Comparison of ENCODE assay signal across 22 cellular contexts in genomic region chr7:72161534-72161933, GRCh38.
A peak's percentile ranks its signal among the peaks of the same experiment; 100 is the strongest.
DNase-seq lines count a peak whose midpoint lies in the region; ATAC-seq and TF ChIP-seq lines count a peak whose summit lies in the region.
"Had no signal": no experiment of that assay in that cellular context is flagged by ENCODE, and none has a peak within 500 bp of the region (broad histone marks: within the 10 kb centered on the region; RNA-seq: fewer than 3 reads in every experiment).

No MANE protein-coding gene starts in this region.

- intact Hi-C loops in transverse colon (cut with DNase I; ENCODE audit: low total_unique reads): no loop called here

- DNase-seq in ELF-1 (ENCODE audit: low read depth, low spot score) (peak; percentile 5), SK-MEL-5 (ENCODE audit: low read depth, low spot score) (peak; percentile 40), iPS DF 4.7 (ENCODE audit: extremely low read depth, low spot score) (peak; percentile 3), HUDEP-2 (lab: John Stamatoyannopoulos, UW; ENCODE audit: unreplicated experiment in 76 of 76) (no peak), transverse colon (no peak)
- DNase-seq in activated effector memory CD4-positive, alpha-beta T cell treated with anti-CD3 and anti-CD28 coated beads, Interleukin-2, amount 50 U/mL, for 16 hours: no peak
- DNase-seq: activated CD4-positive, alpha-beta T cell treated with anti-CD3 and anti-CD28 coated beads, Interleukin-2, amount 50 U/mL, for 4 hours; activated naive CD4-positive, alpha-beta T cell; effector memory CD4-positive, alpha-beta T cell; H7; heart right ventricle; NCI-H1092 treated with DMSO at 0.1 percent for 48 hours; NCI-H2081 treated with DMSO at 0.1 percent for 48 hours; NCI-H510A treated with DMSO at 0.1 percent for 48 hours; retina; SHP77 treated with DMSO at 0.1 percent for 48 hours; stimulated activated CD4-positive, alpha-beta T cell treated with anti-CD3 and anti-CD28 coated beads, Interleukin-12 subunit alpha, Interleukin-12 subunit beta, amount 100 ng/mL, for 4 hours; T-helper 2 cell had no signal

- H3K27ac ChIP-seq in transverse colon: no peak overlapping the region
- H3K27ac ChIP-seq: heart right ventricle, suprapubic skin, VCaP had no signal

- WGBS in transverse colon (ENCODE audit: low coverage in 1 of 2), 2 donors: 55 to 62% methylated on average over 5 to 6 of the region's 6 CpGs

- no peaks in the 10 kb centered on the region for H3K4me1 ChIP-seq in transverse colon
- H3K4me1 ChIP-seq: heart right ventricle, suprapubic skin had no signal

- no peak for TF ChIP-seq POLR2A in transverse colon (IDR thresholded peaks at IDR 0.05)

- peaks cover 7 to 8% of the 10 kb centered on the region in 2 donors for H3K9me3 ChIP-seq in transverse colon

- H3K36me3 ChIP-seq in transverse colon: no peaks in the 10 kb centered on the region
- H3K36me3 ChIP-seq: heart right ventricle, suprapubic skin had no signal

- TF ChIP-seq CTCF in transverse colon (IDR thresholded peaks at IDR 0.05): no peak

- ATAC-seq in GM18867 (IDR thresholded peaks at IDR 0.05; ENCODE audit: unreplicated experiment): no peak
- ATAC-seq: heart right ventricle had no signal

- H3K27me3 ChIP-seq in transverse colon: no peaks in the 10 kb centered on the region
- H3K27me3 ChIP-seq: heart right ventricle, suprapubic skin had no signal

- H3K4me3 ChIP-seq in transverse colon: no peak overlapping the region
- H3K4me3 ChIP-seq: heart right ventricle, suprapubic skin had no signal

- no peak for TF ChIP-seq EP300 in Ishikawa (IDR thresholded peaks at IDR 0.05; ENCODE audit: borderline replicate concordance)
- no peak for TF ChIP-seq EP300 in transverse colon (IDR thresholded peaks at IDR 0.05; ENCODE audit: low read depth)

- TF ChIP-seq RAD21 in Ishikawa (IDR thresholded peaks at IDR 0.05; ENCODE audit: low read depth): 0 out of 2 replicates have a peak, but pooled peaks have one; percentile 1

- in situ Hi-C loops in SK-MEL-5 (cut with HindIII; ENCODE audit: low pct_unique_long_range_greater_than_20kb, low sequenced_read_pairs) (no loop called here), transverse colon (cut with MboI; ENCODE audit: low pct_ligation_motif_present in 1 of 4, low pct_unique_long_range_greater_than_20kb in 1 of 4, low sequenced_read_pairs in 3 of 4) (no loop called here)

TF ChIP-seq in Ishikawa, 13 proteins besides CTCF, POLR2A, EP300 and RAD21:
- TF ChIP-seq TEAD4 (IDR thresholded peaks at IDR 0.05): no peak
- TF ChIP-seq FOXM1 (IDR thresholded peaks at IDR 0.05; ENCODE audit: borderline replicate concordance, low read depth): no peak
- no peak for TF ChIP-seq CREB1 (IDR thresholded peaks at IDR 0.05; ENCODE audit: low read depth)
- no peak for TF ChIP-seq TCF12 (IDR thresholded peaks at IDR 0.05; ENCODE audit: low read depth)
- TF ChIP-seq NFIC (IDR thresholded peaks at IDR 0.05): no peak
TF ChIP-seq in Ishikawa: peak in this region for 0.

Comparison
In these comparisons a context has a peak if more than half of its experiments do, and no peak if none do; other contexts are left out.
1. DNase-seq: peak in ELF-1 (single experiment), SK-MEL-5 (single experiment) and iPS DF 4.7 (single experiment); none in HUDEP-2 (0 of 76), transverse colon (single experiment) and activated effector memory CD4-positive, alpha-beta T cell treated with anti-CD3 and anti-CD28 coated beads, Interleukin-2, amount 50 U/mL, for 16 hours (single experiment).